ENCODE assay signal across 9 cellular contexts in genomic region chr2:197805598-197806316, GRCh38. TPM values are rescaled to one million over a fixed set of nuclear protein-coding genes. Genes with fewer than 3 reads are reported as not detected.
DNase-seq lines count a peak whose midpoint lies in the region; ATAC-seq and TF ChIP-seq lines count a peak whose summit lies in the region.
"Had no signal": no experiment of that assay in that cellular context is flagged by ENCODE, and none has a peak within 500 bp of the region (broad histone marks: within the 10 kb centered on the region; RNA-seq: fewer than 3 reads in every experiment).

No MANE protein-coding gene starts in this region.

- BruUV-seq in A673 (replicated peaks; lab: Mats Ljungman, UMichigan): no TSS peak

- H3K9me3 Mint-ChIP-seq in naive B cell: no peaks in the 10 kb centered on the region

- H3K4me3 Mint-ChIP-seq in naive B cell: peak overlapping the region; percentile 42 to 87 (median 82)

- no peak for ATAC-seq in naive B cell (ENCODE audit: low read depth in 2 of 2)

- CTCF ChIA-PET in A673 (lab: Charles Lee): no interaction called here

- peak overlapping the region in 1 of 6 donors; percentile 2 for H3K27ac Mint-ChIP-seq in naive B cell

- H3K36me3 Mint-ChIP-seq in naive B cell: no peaks in the 10 kb centered on the region

- no peak overlapping the region for H3K9ac ChIP-seq in HUES64 (ENCODE audit: low read depth, low read length)
- peak overlapping the region in 1 of 2 donors; percentile 70 for H3K9ac ChIP-seq in colonic mucosa (ENCODE audit: low read depth in 2 of 2, low read length in 2 of 2)

- DNase-seq in A673 (ENCODE audit: low spot score) (no peak), colonic mucosa (no peak), naive B cell (no peak), mucosa of gallbladder (ENCODE audit: low spot score) (no peak), NCI-H2196 (lab: John Stamatoyannopoulos, UW; ENCODE audit: unreplicated experiment) (no peak), OCI-M2 (lab: John Stamatoyannopoulos, UW; ENCODE audit: unreplicated experiment) (no peak), DMS 273 treated with DMSO at 0.1 percent for 48 hours (lab: John Stamatoyannopoulos, UW) (no peak)

- peaks cover 15 to 23% (median 17%) of the 10 kb centered on the region in 3 donors for H3K4me1 Mint-ChIP-seq in naive B cell

- H3K36me3 ChIP-seq in A673 (ENCODE audit: insufficient read depth, low read length, poor library complexity, severe bottlenecking): no peaks in the 10 kb centered on the region
- no peaks in the 10 kb centered on the region for H3K36me3 ChIP-seq in HUES64 (ENCODE audit: insufficient read depth, low read length)
- H3K36me3 ChIP-seq in colonic mucosa: no peaks in the 10 kb centered on the region

- H3K4me1 ChIP-seq in A673 (ENCODE audit: insufficient read depth, low read length, poor library complexity, severe bottlenecking): peaks cover 9% of the 10 kb centered on the region
- H3K4me1 ChIP-seq in HUES64 (ENCODE audit: insufficient read depth, low read length): peaks cover 4% of the 10 kb centered on the region; the same call in 1 of the 2 replicates
- no peaks in the 10 kb centered on the region for H3K4me1 ChIP-seq in colonic mucosa

- peaks cover 54 to 77% (median 73%) of the 10 kb centered on the region in 3 donors for H3K27me3 Mint-ChIP-seq in naive B cell

- TF ChIP-seq CTCF in A673 (conservative IDR thresholded peaks at IDR 0.05; ENCODE audit: low read depth, low read length) (no peak), colonic mucosa (IDR thresholded peaks at IDR 0.05) (no peak)

- H3K4me3 ChIP-seq in A673 (ENCODE audit: low read depth, low read length, poor library complexity, severe bottlenecking): peak overlapping the region; percentile 58
- peak overlapping the region; percentile 67 for H3K4me3 ChIP-seq in HUES64 (ENCODE audit: low read length)
- peak overlapping the region; percentile 65 for H3K4me3 ChIP-seq in colonic mucosa

- H3K9me3 ChIP-seq in A673 (ENCODE audit: low read depth, low read length, poor library complexity, severe bottlenecking) (no peaks in the 10 kb centered on the region), HUES64 (ENCODE audit: insufficient read depth, low read depth, low read length) (no peaks in the 10 kb centered on the region), colonic mucosa (no peaks in the 10 kb centered on the region)

- intact Hi-C loops in A673 (cut with micrococcal nuclease; ENCODE audit: unreplicated experiment): no loop called here
- intact Hi-C loops in colonic mucosa (cut with DNase I): loop anchor here (5.0 kb wide), 1 partner anchor 322 kb away; no protein-coding TSS in a partner anchor

- peaks cover 38% of the 10 kb centered on the region for H3K27me3 ChIP-seq in A673 (replicated peaks; ENCODE audit: insufficient read depth, low read depth, low read length, poor library complexity)
- H3K27me3 ChIP-seq in HUES64 (ENCODE audit: insufficient read depth, low read length): peaks cover 62% of the 10 kb centered on the region
- peaks cover 9% of the 10 kb centered on the region for H3K27me3 ChIP-seq in colonic mucosa

- 42% methylated on average over 11 of the region's 11 CpGs for WGBS in HUES64

- POLR2A ChIA-PET in A673 (lab: Charles Lee; ENCODE audit: low non-redundant PET): no interaction called here

- H3K27ac ChIP-seq in A673 (ENCODE audit: low read depth, low read length, poor library complexity, severe bottlenecking) (no peak overlapping the region), HUES64 (ENCODE audit: low read depth, low read length) (no peak overlapping the region), colonic mucosa (no peak overlapping the region)

RNA-seq across cellular contexts. Expression of gene PLCL1, which starts 1.4 kb away (rescaled TPM):
- total RNA-seq in A673 (2021) (not detected in 2 replicates), colonic mucosa (1 to 10 TPM in 1 of 2 donors, under 1 TPM in 1; 0.30 to 1.3 TPM), mucosa of gallbladder (4.4 TPM)
- 0.05 TPM for polyA plus RNA-seq in HUES64 (2013, experiment 1 of 2)
- polyA plus RNA-seq in HUES64 (2013, experiment 2 of 2): 0.13 TPM
- under 1 TPM in 3 of 6 donors, not detected in 3; 0.05 to 0.25 (median 0.11) TPM for polyA plus RNA-seq in naive B cell (ENCODE audit: low read depth in 6 of 6)

RNA-seq across cellular contexts. Expression of gene BOLL, which starts 20.6 kb away (rescaled TPM):
- not detected in 2 replicates for total RNA-seq in A673 (2021)
- not detected for polyA plus RNA-seq in HUES64 (2013, experiment 1 of 2)
- polyA plus RNA-seq in HUES64 (2013, experiment 2 of 2): not detected
- not detected for total RNA-seq in colonic mucosa
- not detected for polyA plus RNA-seq in naive B cell (ENCODE audit: low read depth in 6 of 6)
- not detected for total RNA-seq in mucosa of gallbladder
- total RNA-seq: cerebellum had no signal
